ENCODE assay signal across 16 cellular contexts in genomic region chr1:54460346-54460745, GRCh38. TPM values are rescaled to one million over a fixed set of nuclear protein-coding genes. Genes with fewer than 3 reads are reported as not detected.
DNase-seq lines count a peak whose midpoint lies in the region; ATAC-seq, FAIRE-seq and TF ChIP-seq lines count a peak whose summit lies in the region.
"Had no signal": no experiment of that assay in that cellular context is flagged by ENCODE, and none has a peak within 500 bp of the region (broad histone marks: within the 10 kb centered on the region; RNA-seq: fewer than 3 reads in every experiment).

No MANE protein-coding gene starts in this region.

- DNase-seq in DND-41 (no peak), epithelial cell of esophagus (ENCODE audit: low read depth) (peak; percentile 18), NCI-H526 (lab: John Stamatoyannopoulos, UW) (no peak), RCC 7860 (ENCODE audit: low spot score) (no peak), iPS-NIHi7 (ENCODE audit: extremely low spot score) (no peak)
- peak; percentile 71 for DNase-seq in activated CD8-positive, alpha-beta T cell treated with anti-CD3 and anti-CD28 coated beads, Interleukin-2, amount 10 ng/mL, durations not matched to agents 7 days and 5 days
- DNase-seq: amniotic stem cell; EL; NCI-H1436 treated with DMSO at 0.1 percent for 48 hours; stimulated activated CD4-positive, alpha-beta T cell treated with anti-CD3 and anti-CD28 coated beads, Interleukin-1b, Interleukin-23, amount 100 ng/mL, for 48 hours; tibial artery had no signal

- POLR2A ChIA-PET in activated CD8-positive, alpha-beta T cell treated with anti-CD3 and anti-CD28 coated beads, Interleukin-2, amount 10 ng/mL, durations not matched to agents 7 days and 5 days (lab: Charles Lee): interaction anchor here (1.5 kb wide), 1 partner anchor 53 kb away, joined by 4 read pairs; no protein-coding TSS in a partner anchor

- H3K27me3 Mint-ChIP-seq in activated CD8-positive, alpha-beta T cell treated with anti-CD3 and anti-CD28 coated beads, Interleukin-2, amount 10 ng/mL, durations not matched to agents 7 days and 5 days (ENCODE audit: low read depth): no peaks in the 10 kb centered on the region
- H3K27me3 Mint-ChIP-seq: natural killer cell treated with Interleukin-12 subunit alpha and Interleukin-12 subunit beta and Interleukin-15 and Interleukin-18, amount 100 ng/mL, for 72 hours had no signal

- peaks cover 43% of the 10 kb centered on the region for H3K4me1 Mint-ChIP-seq in activated CD8-positive, alpha-beta T cell treated with anti-CD3 and anti-CD28 coated beads, Interleukin-2, amount 10 ng/mL, durations not matched to agents 7 days and 5 days (ENCODE audit: low read depth)

- no peak for ATAC-seq in DND-41 (ENCODE audit: insufficient read depth, low read depth)
- ATAC-seq in activated CD8-positive, alpha-beta T cell treated with anti-CD3 and anti-CD28 coated beads, Interleukin-2, amount 10 ng/mL, durations not matched to agents 7 days and 5 days: peak; percentile 60
- ATAC-seq in GM18517 (IDR thresholded peaks at IDR 0.05; ENCODE audit: unreplicated experiment): no peak
- ATAC-seq: natural killer cell treated with Interleukin-12 subunit alpha and Interleukin-12 subunit beta and Interleukin-15 and Interleukin-18, amount 100 ng/mL, for 72 hours had no signal

- no peaks in the 10 kb centered on the region for H3K9me3 ChIP-seq in BLaER1 treated with 17β-estradiol and CSF1 and Interleukin-3, amounts not matched to agents 10 nM and 100 nM (replicated peaks in 1 of 11)
- H3K9me3 ChIP-seq in DND-41 (ENCODE audit: insufficient read depth, low read length, severe bottlenecking): no peaks in the 10 kb centered on the region
- H3K9me3 ChIP-seq: tibial artery had no signal

- peak overlapping the region in 2 of 11 experiments; percentile 46 to 55; a peak in 1 of 22 replicates for H3K9ac ChIP-seq in BLaER1 treated with 17β-estradiol and CSF1 and Interleukin-3, amounts not matched to agents 10 nM and 100 nM
- no peak overlapping the region for H3K9ac ChIP-seq in DND-41 (ENCODE audit: low read depth, low read length)
- H3K9ac ChIP-seq: KMS-11 had no signal

- peak overlapping the region; percentile 69 to 95 (median 89) for H3K4me2 ChIP-seq in BLaER1 treated with 17β-estradiol and CSF1 and Interleukin-3, amounts not matched to agents 10 nM and 100 nM
- H3K4me2 ChIP-seq in DND-41 (ENCODE audit: insufficient read depth, low read length): peak overlapping the region; percentile 45; the same call in 1 of the 2 replicates
- H3K4me2 ChIP-seq: KMS-11 had no signal

- H3K27ac ChIP-seq in BLaER1 treated with 17β-estradiol and CSF1 and Interleukin-3, amounts not matched to agents 10 nM and 100 nM: no peak overlapping the region; a peak in 1 of 22 replicates
- no peak overlapping the region for H3K27ac ChIP-seq in DND-41 (ENCODE audit: low read length)
- H3K27ac ChIP-seq: KMS-11, tibial artery had no signal

- no peaks in the 10 kb centered on the region for H3K36me3 Mint-ChIP-seq in activated CD8-positive, alpha-beta T cell treated with anti-CD3 and anti-CD28 coated beads, Interleukin-2, amount 10 ng/mL, durations not matched to agents 7 days and 5 days (ENCODE audit: low read depth)
- H3K36me3 Mint-ChIP-seq: natural killer cell treated with Interleukin-12 subunit alpha and Interleukin-12 subunit beta and Interleukin-15 and Interleukin-18, amount 100 ng/mL, for 72 hours had no signal

- no peak for TF ChIP-seq CTCF in DND-41 (IDR thresholded peaks at IDR 0.05; ENCODE audit: borderline replicate concordance, extremely low read depth, low read length, poor library complexity, severe bottlenecking)
- no peak for TF ChIP-seq CTCF in epithelial cell of esophagus (IDR thresholded peaks at IDR 0.05; ENCODE audit: insufficient read depth, low read depth, low read length, missing control alignments)

- H3K4me1 ChIP-seq in BLaER1 treated with 17β-estradiol and CSF1 and Interleukin-3, amounts not matched to agents 10 nM and 100 nM: peaks cover 63 to 77% (median 70%) of the 10 kb centered on the region in 10 experiments
- H3K4me1 ChIP-seq in DND-41 (ENCODE audit: insufficient read depth, low read length): peaks cover 23% of the 10 kb centered on the region
- H3K4me1 ChIP-seq: tibial artery had no signal

- H3K4me3 ChIP-seq in BLaER1 treated with 17β-estradiol and CSF1 and Interleukin-3, amounts not matched to agents 10 nM and 100 nM: no peak overlapping the region
- H3K4me3 ChIP-seq in DND-41 (ENCODE audit: low read depth in 1 of 2, low read length in 2 of 2): no peak overlapping the region
- no peak overlapping the region for H3K4me3 ChIP-seq in epithelial cell of esophagus (ENCODE audit: low read length)
- H3K4me3 ChIP-seq: tibial artery had no signal

- no peaks in the 10 kb centered on the region for H3K9me3 Mint-ChIP-seq in activated CD8-positive, alpha-beta T cell treated with anti-CD3 and anti-CD28 coated beads, Interleukin-2, amount 10 ng/mL, durations not matched to agents 7 days and 5 days (ENCODE audit: insufficient read depth)
- H3K9me3 Mint-ChIP-seq: natural killer cell treated with Interleukin-12 subunit alpha and Interleukin-12 subunit beta and Interleukin-15 and Interleukin-18, amount 100 ng/mL, for 72 hours had no signal

- no peaks in the 10 kb centered on the region for H3K27me3 ChIP-seq in BLaER1 treated with 17β-estradiol and CSF1 and Interleukin-3, amounts not matched to agents 10 nM and 100 nM
- H3K27me3 ChIP-seq in DND-41 (ENCODE audit: insufficient read depth, low read length, poor library complexity): no peaks in the 10 kb centered on the region

- H3K27ac Mint-ChIP-seq in activated CD8-positive, alpha-beta T cell treated with anti-CD3 and anti-CD28 coated beads, Interleukin-2, amount 10 ng/mL, durations not matched to agents 7 days and 5 days: peak overlapping the region; percentile 62

- H3K4me3 Mint-ChIP-seq in activated CD8-positive, alpha-beta T cell treated with anti-CD3 and anti-CD28 coated beads, Interleukin-2, amount 10 ng/mL, durations not matched to agents 7 days and 5 days: no peak overlapping the region
- H3K4me3 Mint-ChIP-seq: natural killer cell treated with Interleukin-12 subunit alpha and Interleukin-12 subunit beta and Interleukin-15 and Interleukin-18, amount 100 ng/mL, for 72 hours had no signal

- H2AFZ ChIP-seq in DND-41 (ENCODE audit: low read depth, low read length): no peak overlapping the region

- H4K20me1 ChIP-seq in BLaER1 treated with 17β-estradiol and CSF1 and Interleukin-3, amounts not matched to agents 10 nM and 100 nM: no peaks in the 10 kb centered on the region
- no peaks in the 10 kb centered on the region for H4K20me1 ChIP-seq in DND-41 (ENCODE audit: insufficient read depth, low read length)

- CTCF ChIA-PET in activated CD8-positive, alpha-beta T cell treated with anti-CD3 and anti-CD28 coated beads, Interleukin-2, amount 10 ng/mL, durations not matched to agents 7 days and 5 days (lab: Charles Lee): interaction anchor here (1.1 kb wide), 1 partner anchor 8 kb away, joined by 3 read pairs; no protein-coding TSS in a partner anchor

- H3K79me2 ChIP-seq in DND-41 (ENCODE audit: insufficient read depth, low read length): no peaks in the 10 kb centered on the region

- no peak for FAIRE-seq in RCC 7860 (lab: Jason Lieb, UNC)
- FAIRE-seq: colon had no signal

- no peaks in the 10 kb centered on the region for H3K36me3 ChIP-seq in BLaER1 treated with 17β-estradiol and CSF1 and Interleukin-3, amounts not matched to agents 10 nM and 100 nM
- H3K36me3 ChIP-seq in DND-41 (ENCODE audit: insufficient read depth, low read length): no peaks in the 10 kb centered on the region
- H3K36me3 ChIP-seq: tibial artery had no signal

RNA-seq across cellular contexts. Expression of gene SSBP3, which starts 54.2 kb away (rescaled TPM):
- total RNA-seq in activated CD8-positive, alpha-beta T cell treated with anti-CD3 and anti-CD28 coated beads, Interleukin-2, amount 10 ng/mL, durations not matched to agents 7 days and 5 days: 100 to 1,000 TPM; 109 to 111 TPM

Comparison
In these comparisons a context has a peak if more than half of its experiments do, and no peak if none do; other contexts are left out.
1. DNase-seq: peak in activated CD8-positive, alpha-beta T cell treated with anti-CD3 and anti-CD28 coated beads, Interleukin-2, amount 10 ng/mL, durations not matched to agents 7 days and 5 days (single experiment) and epithelial cell of esophagus (single experiment); none in DND-41 (single experiment), NCI-H526 (0 of 2), RCC 7860 (single experiment) and iPS-NIHi7 (single experiment).